21 cellular contexts compared by ENCODE assay signal in genomic region chr4:168573870-168574269, GRCh38.
"Had no signal": no experiment of that assay in that cellular context is flagged by ENCODE, and none has a peak within 500 bp of the region (broad histone marks: within the 10 kb centered on the region; RNA-seq: fewer than 3 reads in every experiment).

No MANE protein-coding gene starts in this region.

- H3K9me3 ChIP-seq: pancreas, suprapubic skin, thyroid gland, upper lobe of left lung, uterus had no signal

- H3K4me1 ChIP-seq: thyroid gland, uterus had no signal

- ATAC-seq: left colon; left ventricle myocardium superior; pancreas; right cardiac atrium; stimulated activated effector memory CD8-positive, alpha-beta T cell treated with anti-CD3 and anti-CD28 coated beads, Interleukin-12 subunit alpha, Interleukin-12 subunit beta, amount 100 ng/mL, for 72 hours; stimulated activated naive CD8-positive, alpha-beta T cell treated with anti-CD3 and anti-CD28 coated beads, Interleukin-15, Interleukin-2, amounts not matched to agents 100 U/mL and 50 U/mL, for 24 hours had no signal

- H3K27ac ChIP-seq: foreskin keratinocyte, pancreas, suprapubic skin, thyroid gland, upper lobe of left lung, uterus had no signal

- H3K36me3 ChIP-seq: pancreas, suprapubic skin, thyroid gland, upper lobe of left lung, uterus had no signal

- H3K27me3 ChIP-seq: foreskin keratinocyte, suprapubic skin, thyroid gland, upper lobe of left lung, uterus had no signal

- DNase-seq: cortex of kidney; effector memory CD4-positive, alpha-beta T cell; kidney; left colon; left ventricle myocardium superior; mesenchymal stem cell; midbrain; naive B cell; occipital lobe; pancreas; right cardiac atrium; stimulated activated CD4-positive, alpha-beta T cell treated with anti-CD3 and anti-CD28 coated beads, Interleukin-4, amount 100 ng/mL, for 1 hour; stimulated activated CD8-positive, alpha-beta memory T cell treated with anti-CD3 and anti-CD28 coated beads, Interleukin-4, amount 100 ng/mL, for 48 hours; stimulated activated naive CD8-positive, alpha-beta T cell treated with anti-CD3 and anti-CD28 coated beads, Interleukin-15, Interleukin-2, amounts not matched to agents 100 U/mL and 50 U/mL, for 24 hours; thyroid gland; upper lobe of left lung; uterus had no signal

- H3K4me3 ChIP-seq: lung, pancreas, suprapubic skin, thyroid gland, upper lobe of left lung, uterus had no signal
